Comparison of ENCODE assay signal across 2 cellular contexts in the genomic region with DNA sequence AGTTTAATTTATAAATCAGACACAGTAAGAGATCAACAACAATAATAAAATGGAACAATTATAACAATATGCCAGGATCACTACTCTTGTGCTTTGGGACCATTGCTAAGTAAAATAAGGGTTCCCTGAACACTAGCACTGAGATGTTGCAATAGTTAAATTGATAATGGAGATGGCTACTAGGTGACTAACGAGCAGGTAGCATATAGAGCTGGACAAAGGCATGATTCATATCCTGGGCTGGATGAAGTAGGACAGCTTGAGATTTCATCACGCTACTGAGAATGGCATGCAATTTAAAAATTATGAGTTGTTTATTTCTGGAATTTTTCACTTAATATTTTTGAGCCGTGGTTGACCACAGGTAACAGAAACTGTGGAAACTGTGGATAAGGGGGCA.
TF ChIP-seq lines count a peak whose summit lies in the region.

No MANE protein-coding gene starts in this region.

TF ChIP-seq in SK-N-SH, 30 proteins besides CTCF, POLR2A, EP300 and RAD21:
- no peak for TF ChIP-seq IRF3 (IDR thresholded peaks at IDR 0.05; ENCODE audit: low read depth, low read length)
- peak; percentile 15; the same call in 1 of the 2 replicates for TF ChIP-seq FOSL2 (IDR thresholded peaks at IDR 0.05; ENCODE audit: borderline replicate concordance, low read depth)

TF ChIP-seq in SK-N-SH treated with all-trans-retinoic acid at 6 μM for 48 hours, 23 proteins besides CTCF, POLR2A, EP300 and RAD21 (continued from another document):
- TF ChIP-seq, protein P1, sequence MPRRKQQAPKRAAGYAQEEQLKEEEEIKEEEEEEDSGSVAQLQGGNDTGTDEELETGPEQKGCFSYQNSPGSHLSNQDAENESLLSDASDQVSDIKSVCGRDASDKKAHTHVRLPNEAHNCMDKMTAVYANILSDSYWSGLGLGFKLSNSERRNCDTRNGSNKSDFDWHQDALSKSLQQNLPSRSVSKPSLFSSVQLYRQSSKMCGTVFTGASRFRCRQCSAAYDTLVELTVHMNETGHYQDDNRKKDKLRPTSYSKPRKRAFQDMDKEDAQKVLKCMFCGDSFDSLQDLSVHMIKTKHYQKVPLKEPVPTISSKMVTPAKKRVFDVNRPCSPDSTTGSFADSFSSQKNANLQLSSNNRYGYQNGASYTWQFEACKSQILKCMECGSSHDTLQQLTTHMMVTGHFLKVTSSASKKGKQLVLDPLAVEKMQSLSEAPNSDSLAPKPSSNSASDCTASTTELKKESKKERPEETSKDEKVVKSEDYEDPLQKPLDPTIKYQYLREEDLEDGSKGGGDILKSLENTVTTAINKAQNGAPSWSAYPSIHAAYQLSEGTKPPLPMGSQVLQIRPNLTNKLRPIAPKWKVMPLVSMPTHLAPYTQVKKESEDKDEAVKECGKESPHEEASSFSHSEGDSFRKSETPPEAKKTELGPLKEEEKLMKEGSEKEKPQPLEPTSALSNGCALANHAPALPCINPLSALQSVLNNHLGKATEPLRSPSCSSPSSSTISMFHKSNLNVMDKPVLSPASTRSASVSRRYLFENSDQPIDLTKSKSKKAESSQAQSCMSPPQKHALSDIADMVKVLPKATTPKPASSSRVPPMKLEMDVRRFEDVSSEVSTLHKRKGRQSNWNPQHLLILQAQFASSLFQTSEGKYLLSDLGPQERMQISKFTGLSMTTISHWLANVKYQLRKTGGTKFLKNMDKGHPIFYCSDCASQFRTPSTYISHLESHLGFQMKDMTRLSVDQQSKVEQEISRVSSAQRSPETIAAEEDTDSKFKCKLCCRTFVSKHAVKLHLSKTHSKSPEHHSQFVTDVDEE (CRISPR knock-in tag; IDR thresholded peaks at IDR 0.05): no peak
- TF ChIP-seq TCF4 (CRISPR knock-in tag; IDR thresholded peaks at IDR 0.05; ENCODE audit: borderline replicate concordance): no peak
- TF ChIP-seq ZNF565 (CRISPR knock-in tag; conservative IDR thresholded peaks at IDR 0.05; ENCODE audit: low read depth): no peak
- no peak for TF ChIP-seq PATZ1 (CRISPR knock-in tag; IDR thresholded peaks at IDR 0.05; ENCODE audit: borderline replicate concordance)
- no peak for TF ChIP-seq ARNTL (CRISPR knock-in tag; IDR thresholded peaks at IDR 0.05; ENCODE audit: borderline replicate concordance, low read depth)
- no peak for TF ChIP-seq OSR1 (CRISPR knock-in tag; IDR thresholded peaks at IDR 0.05)
- TF ChIP-seq ZNF8 (CRISPR knock-in tag; IDR thresholded peaks at IDR 0.05): no peak
- no peak for TF ChIP-seq ZNF70 (CRISPR knock-in tag; IDR thresholded peaks at IDR 0.05)
- TF ChIP-seq ZFP3 (CRISPR knock-in tag; IDR thresholded peaks at IDR 0.05): no peak
- TF ChIP-seq CSDC2 (CRISPR knock-in tag; IDR thresholded peaks at IDR 0.05): no peak
- TF ChIP-seq SNAI2 (CRISPR knock-in tag; IDR thresholded peaks at IDR 0.05): no peak
- no peak for TF ChIP-seq GLIS3 (CRISPR knock-in tag; IDR thresholded peaks at IDR 0.05)
